In the genomic region with DNA sequence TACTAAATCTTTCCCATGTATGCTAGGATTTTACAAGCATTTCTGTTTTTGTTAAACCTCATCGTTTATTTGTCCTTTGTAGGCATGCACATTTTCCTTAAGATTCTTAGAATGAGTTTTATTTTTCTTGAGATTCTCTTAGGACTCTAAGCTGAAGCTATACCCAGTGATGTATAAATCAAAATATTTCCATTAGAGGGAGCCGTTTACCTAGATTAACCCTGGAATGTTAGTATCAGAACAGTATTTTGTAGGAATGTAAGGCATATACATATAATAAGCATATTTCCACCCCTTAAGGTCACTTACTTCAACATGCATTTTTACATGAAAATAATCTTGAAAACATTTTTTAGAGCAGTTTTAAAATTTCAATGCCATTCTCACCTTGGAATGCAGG, we compare ENCODE assay signal across 1 cellular context.
TF ChIP-seq lines count a peak whose summit lies in the region.

No MANE protein-coding gene starts in this region.

TF ChIP-seq in GM12878, 131 proteins besides CTCF, POLR2A, EP300 and RAD21:
- TF ChIP-seq JUND (IDR thresholded peaks at IDR 0.05; ENCODE audit: low read depth, low read length): no peak
- no peak for TF ChIP-seq IRF5 (IDR thresholded peaks at IDR 0.05; ENCODE audit: borderline replicate concordance)
- no peak for TF ChIP-seq GATAD2B (conservative IDR thresholded peaks at IDR 0.05; ENCODE audit: low read depth)
- TF ChIP-seq, protein P1, sequence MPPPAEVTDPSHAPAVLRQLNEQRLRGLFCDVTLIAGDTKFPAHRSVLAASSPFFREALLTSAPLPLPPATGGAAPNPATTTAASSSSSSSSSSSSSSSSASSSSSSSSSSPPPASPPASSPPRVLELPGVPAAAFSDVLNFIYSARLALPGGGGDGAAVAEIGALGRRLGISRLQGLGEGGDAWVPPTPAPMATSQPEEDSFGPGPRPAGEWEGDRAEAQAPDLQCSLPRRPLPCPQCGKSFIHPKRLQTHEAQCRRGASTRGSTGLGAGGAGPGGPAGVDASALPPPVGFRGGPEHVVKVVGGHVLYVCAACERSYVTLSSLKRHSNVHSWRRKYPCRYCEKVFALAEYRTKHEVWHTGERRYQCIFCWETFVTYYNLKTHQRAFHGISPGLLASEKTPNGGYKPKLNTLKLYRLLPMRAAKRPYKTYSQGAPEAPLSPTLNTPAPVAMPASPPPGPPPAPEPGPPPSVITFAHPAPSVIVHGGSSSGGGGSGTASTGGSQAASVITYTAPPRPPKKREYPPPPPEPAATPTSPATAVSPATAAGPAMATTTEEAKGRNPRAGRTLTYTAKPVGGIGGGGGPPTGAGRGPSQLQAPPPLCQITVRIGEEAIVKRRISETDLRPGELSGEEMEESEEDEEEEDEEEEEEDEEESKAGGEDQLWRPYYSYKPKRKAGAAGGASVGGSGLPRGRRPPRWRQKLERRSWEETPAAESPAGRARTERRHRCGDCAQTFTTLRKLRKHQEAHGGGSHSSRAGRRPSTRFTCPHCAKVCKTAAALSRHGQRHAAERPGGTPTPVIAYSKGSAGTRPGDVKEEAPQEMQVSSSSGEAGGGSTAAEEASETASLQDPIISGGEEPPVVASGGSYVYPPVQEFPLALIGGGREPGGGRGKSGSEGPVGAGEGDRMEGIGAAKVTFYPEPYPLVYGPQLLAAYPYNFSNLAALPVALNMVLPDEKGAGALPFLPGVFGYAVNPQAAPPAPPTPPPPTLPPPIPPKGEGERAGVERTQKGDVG (CRISPR knock-in tag; IDR thresholded peaks at IDR 0.05): no peak
